24 cellular contexts compared by ENCODE assay signal in the genomic region with DNA sequence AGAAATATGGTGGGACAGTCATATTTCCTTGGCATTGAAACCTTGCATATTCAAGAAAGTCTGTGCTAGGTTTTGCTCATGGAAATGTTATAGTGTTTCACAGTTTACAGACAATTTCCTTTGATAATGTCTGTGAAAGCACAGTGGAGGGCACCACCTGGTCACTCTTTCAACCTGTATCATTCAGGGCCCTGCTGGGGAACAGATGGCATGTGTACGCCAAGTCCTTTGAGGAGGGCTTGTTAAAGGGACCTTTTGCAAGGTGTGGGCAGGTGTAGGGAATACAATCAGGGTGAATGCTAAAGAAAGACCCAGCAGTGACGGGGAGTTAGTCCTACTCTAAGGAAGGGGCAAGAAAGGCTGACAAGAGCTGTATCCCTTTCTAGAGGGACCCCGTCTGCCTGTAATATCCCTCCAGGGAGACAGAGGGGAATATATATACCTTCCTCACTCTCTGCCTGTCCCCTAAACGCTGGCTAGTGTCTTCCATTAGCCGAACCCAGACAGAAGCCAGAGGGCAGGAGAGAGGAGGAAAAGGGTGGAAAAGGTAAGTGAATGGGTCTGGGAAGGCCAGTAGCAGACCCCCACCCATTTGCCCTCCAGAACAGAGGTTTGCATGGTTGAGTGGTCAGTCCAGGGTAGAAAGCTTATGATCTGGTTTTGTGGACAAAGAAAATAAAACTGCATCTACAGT. TPM values are rescaled to one million over a fixed set of nuclear protein-coding genes. Genes with fewer than 3 reads are reported as not detected.
DNase-seq lines count a peak whose midpoint lies in the region; ATAC-seq and TF ChIP-seq lines count a peak whose summit lies in the region.
"Had no signal": no experiment of that assay in that cellular context is flagged by ENCODE, and none has a peak within 500 bp of the region (broad histone marks: within the 10 kb centered on the region; RNA-seq: fewer than 3 reads in every experiment).

No MANE protein-coding gene starts in this region.

- H2AFZ ChIP-seq in IMR-90 (replicated peaks; ENCODE audit: low read length, poor library complexity): no peak overlapping the region

- no CpG with 5 or more reads among the region's 5 CpGs for WGBS in IMR-90 (ENCODE audit: extremely low coverage in 2 of 2, insufficient read length in 1 of 2), 2 experiments

- TF ChIP-seq RAD21 in IMR-90 (IDR thresholded peaks at IDR 0.05; ENCODE audit: low read length): no peak

- CTCF ChIA-PET in IMR-90 (lab: Yijun Ruan, JAX): no interaction called here
- CTCF ChIA-PET in CD8-positive, alpha-beta T cell (lab: Charles Lee): no interaction called here

- POLR2A ChIA-PET in IMR-90 (lab: Charles Lee; ENCODE audit: unreplicated experiment): no interaction called here
- POLR2A ChIA-PET in CD8-positive, alpha-beta T cell (lab: Charles Lee): no interaction called here

- H3K36me3 Mint-ChIP-seq in CD8-positive, alpha-beta T cell: no peaks in the 10 kb centered on the region
- H3K36me3 Mint-ChIP-seq: activated naive CD4-positive, alpha-beta T cell treated with anti-CD3 and anti-CD28 coated beads, Interleukin-2, amount 10 ng/mL, durations not matched to agents 7 days and 5 days; CD4-positive, alpha-beta memory T cell; immature natural killer cell had no signal

- no peak overlapping the region for H3K9ac ChIP-seq in IMR-90 (ENCODE audit: low read depth, low read length)

- dilution Hi-C loops in IMR-90 (cut with HindIII; ENCODE audit: low sequenced_read_pairs, unreplicated experiment): no loop called here

- no peak overlapping the region for H2AK9ac ChIP-seq in IMR-90 (replicated peaks; ENCODE audit: low read depth, low read length, poor library complexity)

- TF ChIP-seq POLR2A in IMR-90 (IDR thresholded peaks at IDR 0.05; ENCODE audit: low read depth, low read length): no peak

- no peaks in the 10 kb centered on the region for H3K4me1 Mint-ChIP-seq in CD8-positive, alpha-beta T cell (ENCODE audit: low read depth)
- H3K4me1 Mint-ChIP-seq: activated B cell treated with CpG ODN at 0.5 μM for 24 hours; activated naive CD4-positive, alpha-beta T cell treated with anti-CD3 and anti-CD28 coated beads, Interleukin-2, amount 10 ng/mL, durations not matched to agents 7 days and 5 days; CD4-positive, alpha-beta memory T cell; immature natural killer cell; stimulated activated naive CD8-positive, alpha-beta T cell treated with anti-CD3 and anti-CD28 coated beads, Interleukin-15, amount 100 ng/mL, for 72 hours had no signal

- no peak overlapping the region for H2BK120ac ChIP-seq in IMR-90 (ENCODE audit: low read depth, low read length)

- TF ChIP-seq CTCF in IMR-90 (conservative IDR thresholded peaks at IDR 0.05; ENCODE audit: low read depth, low read length): no peak
- TF ChIP-seq CTCF in CD8-positive, alpha-beta T cell (IDR thresholded peaks at IDR 0.05): no peak

- H3K9me1 ChIP-seq in IMR-90 (ENCODE audit: insufficient read depth, low read length): peaks cover 15% of the 10 kb centered on the region

- H3K4me3 ChIP-seq in IMR-90 (ENCODE audit: insufficient read depth, low read depth, low read length): no peak overlapping the region
- no peak overlapping the region for H3K4me3 ChIP-seq in CD8-positive, alpha-beta T cell (ENCODE audit: low read depth, low read length)
- H3K4me3 ChIP-seq: heart right ventricle, SK-N-MC, smooth muscle cell had no signal

- peaks cover 10% of the 10 kb centered on the region for H3K4me1 ChIP-seq in IMR-90 (ENCODE audit: control insufficient read depth, insufficient read depth, low read length)
- H3K4me1 ChIP-seq in CD8-positive, alpha-beta T cell (ENCODE audit: insufficient read depth, low read length): no peaks in the 10 kb centered on the region

- H3K4ac ChIP-seq in IMR-90 (ENCODE audit: low read depth, low read length): no peak overlapping the region

- H4K5ac ChIP-seq in IMR-90 (ENCODE audit: low read depth, low read length): no peak overlapping the region

- H3K36me3 ChIP-seq in IMR-90 (ENCODE audit: control insufficient read depth, insufficient read depth, low read length): no peaks in the 10 kb centered on the region; the same call in 1 of the 2 replicates
- no peaks in the 10 kb centered on the region for H3K36me3 ChIP-seq in CD8-positive, alpha-beta T cell (ENCODE audit: insufficient read depth, low read length)
- H3K36me3 ChIP-seq: heart right ventricle had no signal

- H3K79me1 ChIP-seq in IMR-90 (ENCODE audit: low read depth in 1 of 2, low read length in 2 of 2): peaks cover 23 to 75% of the 10 kb centered on the region in 2 experiments

- no peak overlapping the region for H3K14ac ChIP-seq in IMR-90 (replicated peaks; ENCODE audit: low read depth, low read length)

- ATAC-seq in IMR-90 (ENCODE audit: low read depth) (no peak), left colon (peak; percentile 60), GM21576 (IDR thresholded peaks at IDR 0.05; ENCODE audit: unreplicated experiment) (no peak), GM18873 (IDR thresholded peaks at IDR 0.05; ENCODE audit: low FRiP score, unreplicated experiment) (no peak), GM19324 (IDR thresholded peaks at IDR 0.05; ENCODE audit: low FRiP score, unreplicated experiment) (no peak)
- ATAC-seq in CD8-positive, alpha-beta T cell: no peak
- ATAC-seq: activated CD8-positive, alpha-beta T cell treated with anti-CD3 and anti-CD28 coated beads for 36 hours; stimulated activated naive CD8-positive, alpha-beta T cell treated with anti-CD3 and anti-CD28 coated beads, Interleukin-15, amount 100 ng/mL, for 72 hours had no signal

- DNase-seq in IMR-90 (no peak), NCI-H2081 (lab: John Stamatoyannopoulos, UW) (peak; percentile 65 to 85), NCI-H748 treated with DMSO at 0.1 percent for 48 hours (lab: John Stamatoyannopoulos, UW) (peak; percentile 78), left colon (peak in 1 of 2 donors; percentile 15)
- DNase-seq in CD8-positive, alpha-beta T cell: no peak
- DNase-seq: activated B cell treated with CpG ODN at 0.5 μM for 24 hours; activated CD8-positive, alpha-beta T cell treated with anti-CD3 and anti-CD28 coated beads for 36 hours; activated naive CD4-positive, alpha-beta T cell treated with anti-CD3 and anti-CD28 coated beads, Interleukin-2, amount 10 ng/mL, durations not matched to agents 7 days and 5 days; activated T-cell treated with anti-CD3 and anti-CD28 coated beads, Interleukin-2, amount 50 U/mL, for 1 hour; CD4-positive, alpha-beta memory T cell; heart right ventricle; immature natural killer cell; NCI-H2029; stimulated activated CD4-positive, alpha-beta T cell treated with anti-CD3 and anti-CD28 coated beads, Interleukin-4, amount 100 ng/mL, for 1 hour; stimulated activated naive CD8-positive, alpha-beta T cell treated with anti-CD3 and anti-CD28 coated beads, Interleukin-15, amount 100 ng/mL, for 72 hours; trophoblast cell had no signal

- H2BK5ac ChIP-seq in IMR-90 (ENCODE audit: low read depth, low read length, poor library complexity, severe bottlenecking): no peak overlapping the region

- no peaks in the 10 kb centered on the region for H3K27me3 Mint-ChIP-seq in CD8-positive, alpha-beta T cell (ENCODE audit: low read depth)
- H3K27me3 Mint-ChIP-seq: activated B cell treated with CpG ODN at 0.5 μM for 24 hours; activated CD8-positive, alpha-beta T cell treated with anti-CD3 and anti-CD28 coated beads for 36 hours; activated naive CD4-positive, alpha-beta T cell treated with anti-CD3 and anti-CD28 coated beads, Interleukin-2, amount 10 ng/mL, durations not matched to agents 7 days and 5 days; CD4-positive, alpha-beta memory T cell; stimulated activated naive CD8-positive, alpha-beta T cell treated with anti-CD3 and anti-CD28 coated beads, Interleukin-15, amount 100 ng/mL, for 72 hours had no signal

- H4K91ac ChIP-seq in IMR-90 (ENCODE audit: insufficient read depth, low read depth, low read length): no peak overlapping the region

- no peak overlapping the region for H3K27ac Mint-ChIP-seq in CD8-positive, alpha-beta T cell
- H3K27ac Mint-ChIP-seq: activated B cell treated with CpG ODN at 0.5 μM for 24 hours; activated CD8-positive, alpha-beta T cell treated with anti-CD3 and anti-CD28 coated beads for 36 hours; activated naive CD4-positive, alpha-beta T cell treated with anti-CD3 and anti-CD28 coated beads, Interleukin-2, amount 10 ng/mL, durations not matched to agents 7 days and 5 days; immature natural killer cell; T-helper 2 cell treated with Interferon-gamma antibody and Interleukin-4, amounts not matched to agents 5 μg/mL and 100 μg/mL, for 36 hours had no signal

- intact Hi-C loops in IMR-90 (cut with micrococcal nuclease): no loop called here
- intact Hi-C loops in left colon (cut with DNase I, micrococcal nuclease): loop anchor here in 1 of 2 donors (10.0 kb wide), 1 partner anchor 224 kb away; no protein-coding TSS in a partner anchor
- intact Hi-C loops in CD8-positive, alpha-beta T cell (cut with DNase I, micrococcal nuclease): no loop called here

- no peak overlapping the region for H2BK20ac ChIP-seq in IMR-90 (ENCODE audit: low read depth, low read length)

- no peak overlapping the region for H2BK15ac ChIP-seq in IMR-90 (ENCODE audit: low read depth, low read length)

- no peaks in the 10 kb centered on the region for H3K9me3 ChIP-seq in IMR-90 (ENCODE audit: control insufficient read depth, insufficient read depth, low read length)
- H3K9me3 ChIP-seq in CD8-positive, alpha-beta T cell (ENCODE audit: low read length): no peaks in the 10 kb centered on the region
- H3K9me3 ChIP-seq: heart right ventricle had no signal

- H3K18ac ChIP-seq in IMR-90 (ENCODE audit: low read depth, low read length): no peak overlapping the region

- peak overlapping the region; percentile 43; the same call in 1 of the 2 replicates for H3K23ac ChIP-seq in IMR-90 (ENCODE audit: low read depth, low read length)

- H3K27ac ChIP-seq in IMR-90 (ENCODE audit: insufficient read depth, low read length): no peak overlapping the region
- no peak overlapping the region for H3K27ac ChIP-seq in CD8-positive, alpha-beta T cell (ENCODE audit: low read depth, low read length)
- H3K27ac ChIP-seq: epithelial cell of prostate, heart right ventricle, HL-60, SK-N-MC had no signal

- no peaks in the 10 kb centered on the region for H3K27me3 ChIP-seq in IMR-90 (ENCODE audit: control insufficient read depth, insufficient read depth, low read length)
- no peaks in the 10 kb centered on the region for H3K27me3 ChIP-seq in CD8-positive, alpha-beta T cell (ENCODE audit: insufficient read depth, low read length)
- H3K27me3 ChIP-seq: heart right ventricle had no signal

- peaks cover 19% of the 10 kb centered on the region; the same call in 1 of the 2 replicates for H4K20me1 ChIP-seq in IMR-90 (ENCODE audit: insufficient read depth, low read length)

- H3K56ac ChIP-seq in IMR-90 (ENCODE audit: extremely low read depth, insufficient read depth, low read length): no peak overlapping the region

- no peaks in the 10 kb centered on the region for H3K9me3 Mint-ChIP-seq in CD8-positive, alpha-beta T cell
- H3K9me3 Mint-ChIP-seq: activated B cell treated with CpG ODN at 0.5 μM for 24 hours; activated naive CD4-positive, alpha-beta T cell treated with anti-CD3 and anti-CD28 coated beads, Interleukin-2, amount 10 ng/mL, durations not matched to agents 7 days and 5 days; stimulated activated naive CD8-positive, alpha-beta T cell treated with anti-CD3 and anti-CD28 coated beads, Interleukin-15, amount 100 ng/mL, for 72 hours; T-helper 2 cell treated with Interferon-gamma antibody and Interleukin-4, amounts not matched to agents 5 μg/mL and 100 μg/mL, for 36 hours had no signal

- in situ Hi-C loops in IMR-90 (cut with MboI; ENCODE audit: low sequenced_read_pairs): no loop called here

- no TSS peak for BruUV-seq in IMR-90 (replicated peaks; lab: Mats Ljungman, UMichigan)

- H2AK5ac ChIP-seq in IMR-90 (ENCODE audit: low read depth, low read length): 0 out of 2 replicates have a peak overlapping the region, but pooled peaks have one; percentile 0

- H4K8ac ChIP-seq in IMR-90 (ENCODE audit: low read depth in 2 of 2, low read length in 2 of 2): no peak overlapping the region

- no peak overlapping the region; the same call in 1 of the 2 replicates for H3K4me2 ChIP-seq in IMR-90 (ENCODE audit: low read depth, low read length)
- H3K4me2 ChIP-seq: smooth muscle cell had no signal

- no peak overlapping the region for H3K4me3 Mint-ChIP-seq in CD8-positive, alpha-beta T cell
- H3K4me3 Mint-ChIP-seq: activated B cell treated with CpG ODN at 0.5 μM for 24 hours; activated CD8-positive, alpha-beta T cell treated with anti-CD3 and anti-CD28 coated beads for 36 hours; activated naive CD4-positive, alpha-beta T cell treated with anti-CD3 and anti-CD28 coated beads, Interleukin-2, amount 10 ng/mL, durations not matched to agents 7 days and 5 days; CD4-positive, alpha-beta memory T cell; immature natural killer cell; stimulated activated naive CD8-positive, alpha-beta T cell treated with anti-CD3 and anti-CD28 coated beads, Interleukin-15, amount 100 ng/mL, for 72 hours; T-helper 2 cell treated with Interferon-gamma antibody and Interleukin-4, amounts not matched to agents 5 μg/mL and 100 μg/mL, for 36 hours had no signal

RNA-seq across cellular contexts. Expression of a gene that starts 10.3 kb away (rescaled TPM):
- total RNA-seq in IMR-90 (2012; rRNA removed): 24.0 and 28.3 TPM in 2 replicates
- polyA plus RNA-seq in IMR-90 (2012; rRNA removed): 9.1 and 12.5 TPM in 2 replicates
- polyA plus RNA-seq in IMR-90 (2012; cell fraction: cytosol; rRNA removed): 1.9 and 2.7 TPM in 2 replicates
- 3.8 and 32.9 TPM in 2 replicates for polyA plus RNA-seq in IMR-90 (2012; cell fraction: nucleus; rRNA removed; ENCODE audit: low replicate concordance)
- total RNA-seq in left colon: 10 to 100 TPM; 45.3 to 58.2 TPM
- total RNA-seq in CD8-positive, alpha-beta T cell: not detected
- total RNA-seq: activated B cell treated with CpG ODN at 0.5 μM for 24 hours; activated CD8-positive, alpha-beta T cell treated with anti-CD3 and anti-CD28 coated beads for 36 hours; CD4-positive, alpha-beta memory T cell had no signal
- polyA plus RNA-seq: CD4-positive, alpha-beta memory T cell; immature natural killer cell had no signal

Comparison
In these comparisons a context has a peak if more than half of its experiments do, and no peak if none do; other contexts are left out.
1. DNase-seq: peak in NCI-H2081 (2 of 2) and NCI-H748 treated with DMSO at 0.1 percent for 48 hours (single experiment); none in IMR-90 (single experiment) and CD8-positive, alpha-beta T cell (0 of 7).
2. RNA of a gene that starts 10.3 kb away (total RNA-seq): 45.3 to 58.2 TPM in left colon and 24.0 to 28.3 TPM in IMR-90; not detected in CD8-positive, alpha-beta T cell; every median in the first group is over 10 times any median in the second.